In genomic region chr10:102914781-102915180, GRCh38 we compare ENCODE assay signal across 22 cellular contexts. TPM values are rescaled to one million over a fixed set of nuclear protein-coding genes. Genes with fewer than 3 reads are reported as not detected.
DNase-seq lines count a peak whose midpoint lies in the region; ATAC-seq lines count a peak whose summit lies in the region.
"Had no signal": no experiment of that assay in that cellular context is flagged by ENCODE, and none has a peak within 500 bp of the region (broad histone marks: within the 10 kb centered on the region; RNA-seq: fewer than 3 reads in every experiment).

No MANE protein-coding gene starts in this region.

- in situ Hi-C loops in KBM-7 (cut with MboI; ENCODE audit: low pct_unique_long_range_greater_than_20kb, low sequenced_read_pairs), result no loop called here

- H3K27me3 Mint-ChIP-seq in activated CD4-positive, alpha-beta T cell treated with anti-CD3 and anti-CD28 coated beads, Interleukin-2, amount 10 ng/mL, durations not matched to agents 24 days and 14 days, result peaks cover 2% of the 10 kb centered on the region
- peaks cover 14% of the 10 kb centered on the region for H3K27me3 Mint-ChIP-seq in activated CD4-positive, alpha-beta T cell treated with anti-CD3 and anti-CD28 coated beads for 36 hours
- no peaks in the 10 kb centered on the region for H3K27me3 Mint-ChIP-seq in T-helper 1 cell treated with Interleukin-12 subunit alpha and Interleukin-12 subunit beta and Interleukin-4 antibody, amounts not matched to agents 30 μg/mL and 1 μg/mL, for 36 hours (ENCODE audit: low read depth)
- peaks cover 3% of the 10 kb centered on the region for H3K27me3 Mint-ChIP-seq in activated T-helper 2 cell treated with anti-CD3 and anti-CD28 coated beads, Interferon-gamma antibody, Interleukin-2, Interleukin-4, amounts not matched to agents 10 μg/mL and 5 μg/mL and 100 μg/mL, durations not matched to agents 14 hours and 24 hours and 36 hours (ENCODE audit: low read depth)

- intact Hi-C loops in activated CD4-positive, alpha-beta T cell treated with anti-CD3 and anti-CD28 coated beads, Interleukin-2, amount 10 ng/mL, durations not matched to agents 24 days and 14 days (cut with micrococcal nuclease), result loop anchor here (5.0 kb wide), 3 partner anchors 138 to 578 kb away; partner anchors contain the start of genes ACTR1A, NEURL1 and SUFU
- intact Hi-C loops in activated CD4-positive, alpha-beta T cell treated with anti-CD3 and anti-CD28 coated beads for 36 hours (cut with DNase I, micrococcal nuclease), result loop anchor here (5.0 kb wide), 4 partner anchors 278 to 1097 kb away; partner anchors contain the start of genes NT5C2 (in 1 of the 2), OGA (in 1 of the 2) and PCGF6 (in 1 of the 2)
- intact Hi-C loops in activated T-helper 2 cell treated with anti-CD3 and anti-CD28 coated beads, Interferon-gamma antibody, Interleukin-2, Interleukin-4, amounts not matched to agents 10 μg/mL and 5 μg/mL and 100 μg/mL, durations not matched to agents 14 hours and 24 hours and 36 hours (cut with micrococcal nuclease), result loop anchor here (5.0 to 10.0 kb wide), 3 partner anchors 77 to 1080 kb away; partner anchors contain the start of gene CYP17A1

- no peaks in the 10 kb centered on the region for H3K9me3 Mint-ChIP-seq in activated CD4-positive, alpha-beta T cell treated with anti-CD3 and anti-CD28 coated beads, Interleukin-2, amount 10 ng/mL, durations not matched to agents 24 days and 14 days
- no peaks in the 10 kb centered on the region for H3K9me3 Mint-ChIP-seq in activated CD4-positive, alpha-beta T cell treated with anti-CD3 and anti-CD28 coated beads for 36 hours (ENCODE audit: low read depth)
- H3K9me3 Mint-ChIP-seq in T-helper 1 cell treated with Interleukin-12 subunit alpha and Interleukin-12 subunit beta and Interleukin-4 antibody, amounts not matched to agents 30 μg/mL and 1 μg/mL, for 36 hours, result no peaks in the 10 kb centered on the region
- no peaks in the 10 kb centered on the region for H3K9me3 Mint-ChIP-seq in activated T-helper 2 cell treated with anti-CD3 and anti-CD28 coated beads, Interferon-gamma antibody, Interleukin-2, Interleukin-4, amounts not matched to agents 10 μg/mL and 5 μg/mL and 100 μg/mL, durations not matched to agents 14 hours and 24 hours and 36 hours

- H3K27ac Mint-ChIP-seq in activated CD4-positive, alpha-beta T cell treated with anti-CD3 and anti-CD28 coated beads, Interleukin-2, amount 10 ng/mL, durations not matched to agents 24 days and 14 days, result peak overlapping the region; percentile 42
- H3K27ac Mint-ChIP-seq in activated CD4-positive, alpha-beta T cell treated with anti-CD3 and anti-CD28 coated beads for 36 hours, result no peak overlapping the region
- H3K27ac Mint-ChIP-seq in T-helper 1 cell treated with Interleukin-12 subunit alpha and Interleukin-12 subunit beta and Interleukin-4 antibody, amounts not matched to agents 30 μg/mL and 1 μg/mL, for 36 hours, result peak overlapping the region; percentile 10
- peak overlapping the region; percentile 72 for H3K27ac Mint-ChIP-seq in activated T-helper 2 cell treated with anti-CD3 and anti-CD28 coated beads, Interferon-gamma antibody, Interleukin-2, Interleukin-4, amounts not matched to agents 10 μg/mL and 5 μg/mL and 100 μg/mL, durations not matched to agents 14 hours and 24 hours and 36 hours

- CTCF ChIA-PET in activated CD4-positive, alpha-beta T cell treated with anti-CD3 and anti-CD28 coated beads for 36 hours (lab: Charles Lee), result interaction anchor here (0.6 to 2.4 kb wide), 3 partner anchors 12 to 200 kb away, joined by 3 to 14 read pairs (median 4); no protein-coding TSS in a partner anchor

- peak overlapping the region; percentile 47 for H3K4me3 Mint-ChIP-seq in activated CD4-positive, alpha-beta T cell treated with anti-CD3 and anti-CD28 coated beads, Interleukin-2, amount 10 ng/mL, durations not matched to agents 24 days and 14 days
- no peak overlapping the region for H3K4me3 Mint-ChIP-seq in activated CD4-positive, alpha-beta T cell treated with anti-CD3 and anti-CD28 coated beads for 36 hours
- H3K4me3 Mint-ChIP-seq in T-helper 1 cell treated with Interleukin-12 subunit alpha and Interleukin-12 subunit beta and Interleukin-4 antibody, amounts not matched to agents 30 μg/mL and 1 μg/mL, for 36 hours, result peak overlapping the region; percentile 49
- H3K4me3 Mint-ChIP-seq in activated T-helper 2 cell treated with anti-CD3 and anti-CD28 coated beads, Interferon-gamma antibody, Interleukin-2, Interleukin-4, amounts not matched to agents 10 μg/mL and 5 μg/mL and 100 μg/mL, durations not matched to agents 14 hours and 24 hours and 36 hours (ENCODE audit: low read depth), result no peak overlapping the region

- peak; percentile 70 for DNase-seq in activated CD4-positive, alpha-beta T cell treated with anti-CD3 and anti-CD28 coated beads, Interleukin-2, amount 10 ng/mL, durations not matched to agents 24 days and 14 days
- DNase-seq in activated CD4-positive, alpha-beta T cell treated with anti-CD3 and anti-CD28 coated beads for 36 hours, result no peak
- DNase-seq in KBM-7, result peak; percentile 59
- no peak for DNase-seq in activated T-helper 2 cell treated with anti-CD3 and anti-CD28 coated beads, Interferon-gamma antibody, Interleukin-2, Interleukin-4, amounts not matched to agents 10 μg/mL and 5 μg/mL and 100 μg/mL, durations not matched to agents 14 hours and 24 hours and 36 hours (ENCODE audit: low spot score)
- DNase-seq in A172 (ENCODE audit: low spot score), result no peak
- DNase-seq in NCI-H2107 (lab: John Stamatoyannopoulos, UW), result no peak
- DNase-seq: 8988T, Calu3, DMS79 treated with DMSO at 0.1 percent for 48 hours, MG63, NCI-H1092, NCI-H1436, NCI-H187, NCI-H2081 treated with DMSO at 0.1 percent for 48 hours, NCI-H446, NCI-H524 treated with DMSO at 0.1 percent for 48 hours, NCI-H774, SIG-M5, SK-N-SH had no signal

- peaks cover 1% of the 10 kb centered on the region for H3K36me3 Mint-ChIP-seq in activated CD4-positive, alpha-beta T cell treated with anti-CD3 and anti-CD28 coated beads, Interleukin-2, amount 10 ng/mL, durations not matched to agents 24 days and 14 days (ENCODE audit: low read depth)
- no peaks in the 10 kb centered on the region for H3K36me3 Mint-ChIP-seq in activated CD4-positive, alpha-beta T cell treated with anti-CD3 and anti-CD28 coated beads for 36 hours (ENCODE audit: low read depth)
- no peaks in the 10 kb centered on the region for H3K36me3 Mint-ChIP-seq in T-helper 1 cell treated with Interleukin-12 subunit alpha and Interleukin-12 subunit beta and Interleukin-4 antibody, amounts not matched to agents 30 μg/mL and 1 μg/mL, for 36 hours (ENCODE audit: low read depth)
- H3K36me3 Mint-ChIP-seq in activated T-helper 2 cell treated with anti-CD3 and anti-CD28 coated beads, Interferon-gamma antibody, Interleukin-2, Interleukin-4, amounts not matched to agents 10 μg/mL and 5 μg/mL and 100 μg/mL, durations not matched to agents 14 hours and 24 hours and 36 hours (ENCODE audit: low read depth), result no peaks in the 10 kb centered on the region

- H3K4me1 Mint-ChIP-seq in activated CD4-positive, alpha-beta T cell treated with anti-CD3 and anti-CD28 coated beads, Interleukin-2, amount 10 ng/mL, durations not matched to agents 24 days and 14 days, result peaks cover 22% of the 10 kb centered on the region
- H3K4me1 Mint-ChIP-seq in activated CD4-positive, alpha-beta T cell treated with anti-CD3 and anti-CD28 coated beads for 36 hours, result peaks cover 22% of the 10 kb centered on the region
- H3K4me1 Mint-ChIP-seq in T-helper 1 cell treated with Interleukin-12 subunit alpha and Interleukin-12 subunit beta and Interleukin-4 antibody, amounts not matched to agents 30 μg/mL and 1 μg/mL, for 36 hours (ENCODE audit: low read depth), result peaks cover 26% of the 10 kb centered on the region
- peaks cover 21% of the 10 kb centered on the region for H3K4me1 Mint-ChIP-seq in activated T-helper 2 cell treated with anti-CD3 and anti-CD28 coated beads, Interferon-gamma antibody, Interleukin-2, Interleukin-4, amounts not matched to agents 10 μg/mL and 5 μg/mL and 100 μg/mL, durations not matched to agents 14 hours and 24 hours and 36 hours (ENCODE audit: low read depth)

- POLR2A ChIA-PET in activated CD4-positive, alpha-beta T cell treated with anti-CD3 and anti-CD28 coated beads for 36 hours (lab: Charles Lee), result no interaction called here

- ATAC-seq in activated CD4-positive, alpha-beta T cell treated with anti-CD3 and anti-CD28 coated beads for 36 hours, result no peak
- ATAC-seq in HG03095 (IDR thresholded peaks at IDR 0.05; ENCODE audit: unreplicated experiment), result no peak
- ATAC-seq: HepG2 had no signal

RNA-seq across cellular contexts. Expression of gene CNNM2, which starts 3.3 kb away (rescaled TPM):
- total RNA-seq in activated CD4-positive, alpha-beta T cell treated with anti-CD3 and anti-CD28 coated beads, Interleukin-2, amount 10 ng/mL, durations not matched to agents 24 days and 14 days, result 5.6 and 6.7 TPM in 2 replicates
- 1 to 10 TPM; 4.2 to 4.5 TPM for total RNA-seq in activated CD4-positive, alpha-beta T cell treated with anti-CD3 and anti-CD28 coated beads for 36 hours
- 7.2 and 7.5 TPM in 2 replicates for total RNA-seq in activated T-helper 2 cell treated with anti-CD3 and anti-CD28 coated beads, Interferon-gamma antibody, Interleukin-2, Interleukin-4, amounts not matched to agents 10 μg/mL and 5 μg/mL and 100 μg/mL, durations not matched to agents 14 hours and 24 hours and 36 hours
- total RNA-seq in A172 (2014; rRNA removed; shearing (Covaris generic)), result 4.1 and 6.8 TPM in 2 replicates

RNA-seq across cellular contexts. Expression of gene AS3MT, which starts 45.5 kb away (rescaled TPM):
- total RNA-seq in activated CD4-positive, alpha-beta T cell treated with anti-CD3 and anti-CD28 coated beads, Interleukin-2, amount 10 ng/mL, durations not matched to agents 24 days and 14 days, result 0.57 and 0.79 TPM in 2 replicates
- total RNA-seq in activated CD4-positive, alpha-beta T cell treated with anti-CD3 and anti-CD28 coated beads for 36 hours, result 1 to 10 TPM; 1.1 to 1.5 TPM
- total RNA-seq in activated T-helper 2 cell treated with anti-CD3 and anti-CD28 coated beads, Interferon-gamma antibody, Interleukin-2, Interleukin-4, amounts not matched to agents 10 μg/mL and 5 μg/mL and 100 μg/mL, durations not matched to agents 14 hours and 24 hours and 36 hours, result 0.18 and 0.50 TPM in 2 replicates
- 29.4 and 30.1 TPM in 2 replicates for total RNA-seq in A172 (2014; rRNA removed; shearing (Covaris generic))

Comparison
In these comparisons a context has a peak if more than half of its experiments do, and no peak if none do; other contexts are left out.
1. DNase-seq: peak in activated CD4-positive, alpha-beta T cell treated with anti-CD3 and anti-CD28 coated beads, Interleukin-2, amount 10 ng/mL, durations not matched to agents 24 days and 14 days (single experiment) and KBM-7 (single experiment); none in activated CD4-positive, alpha-beta T cell treated with anti-CD3 and anti-CD28 coated beads for 36 hours (single experiment), activated T-helper 2 cell treated with anti-CD3 and anti-CD28 coated beads, Interferon-gamma antibody, Interleukin-2, Interleukin-4, amounts not matched to agents 10 μg/mL and 5 μg/mL and 100 μg/mL, durations not matched to agents 14 hours and 24 hours and 36 hours (single experiment), A172 (single experiment) and NCI-H2107 (single experiment).
2. H3K4me3 Mint-ChIP-seq: peak in activated CD4-positive, alpha-beta T cell treated with anti-CD3 and anti-CD28 coated beads, Interleukin-2, amount 10 ng/mL, durations not matched to agents 24 days and 14 days (single experiment) and T-helper 1 cell treated with Interleukin-12 subunit alpha and Interleukin-12 subunit beta and Interleukin-4 antibody, amounts not matched to agents 30 μg/mL and 1 μg/mL, for 36 hours (single experiment); none in activated CD4-positive, alpha-beta T cell treated with anti-CD3 and anti-CD28 coated beads for 36 hours (single experiment) and activated T-helper 2 cell treated with anti-CD3 and anti-CD28 coated beads, Interferon-gamma antibody, Interleukin-2, Interleukin-4, amounts not matched to agents 10 μg/mL and 5 μg/mL and 100 μg/mL, durations not matched to agents 14 hours and 24 hours and 36 hours (single experiment).
3. RNA of gene AS3MT, which starts 45.5 kb away (total RNA-seq): 29.4 to 30.1 TPM in A172; 1.1 to 1.5 TPM in activated CD4-positive, alpha-beta T cell treated with anti-CD3 and anti-CD28 coated beads for 36 hours, 0.57 to 0.79 TPM in activated CD4-positive, alpha-beta T cell treated with anti-CD3 and anti-CD28 coated beads, Interleukin-2, amount 10 ng/mL, durations not matched to agents 24 days and 14 days and 0.18 to 0.50 TPM in activated T-helper 2 cell treated with anti-CD3 and anti-CD28 coated beads, Interferon-gamma antibody, Interleukin-2, Interleukin-4, amounts not matched to agents 10 μg/mL and 5 μg/mL and 100 μg/mL, durations not matched to agents 14 hours and 24 hours and 36 hours; every median in the first group is over 10 times any median in the second.